Comparison of ENCODE assay signal across 14 cellular contexts in genomic region chr2:159605441-159606178, GRCh38. TPM values are rescaled to one million over a fixed set of nuclear protein-coding genes. Genes with fewer than 3 reads are reported as not detected.
A peak's percentile ranks its signal among the peaks of the same experiment; 100 is the strongest.
DNase-seq lines count a peak whose midpoint lies in the region; ATAC-seq and TF ChIP-seq lines count a peak whose summit lies in the region.
"Had no signal": no experiment of that assay in that cellular context is flagged by ENCODE, and none has a peak within 500 bp of the region (broad histone marks: within the 10 kb centered on the region; RNA-seq: fewer than 3 reads in every experiment).

No MANE protein-coding gene starts in this region.

- H3K4me1 Mint-ChIP-seq in activated CD4-positive, alpha-beta T cell treated with anti-CD3 and anti-CD28 coated beads, Interleukin-2, amount 10 ng/mL, durations not matched to agents 24 days and 14 days = no peaks in the 10 kb centered on the region
- no peaks in the 10 kb centered on the region for H3K4me1 Mint-ChIP-seq in activated CD8-positive, alpha-beta memory T cell treated with anti-CD3 and anti-CD28 coated beads, Interleukin-2, amount 10 ng/mL, durations not matched to agents 7 days and 5 days
- H3K4me1 Mint-ChIP-seq: activated B cell treated with CpG ODN at 0.5 μM for 24 hours had no signal

- H3K27ac Mint-ChIP-seq in activated CD4-positive, alpha-beta T cell treated with anti-CD3 and anti-CD28 coated beads, Interleukin-2, amount 10 ng/mL, durations not matched to agents 24 days and 14 days = no peak overlapping the region
- H3K27ac Mint-ChIP-seq in activated CD8-positive, alpha-beta memory T cell treated with anti-CD3 and anti-CD28 coated beads, Interleukin-2, amount 10 ng/mL, durations not matched to agents 7 days and 5 days = no peak overlapping the region
- H3K27ac Mint-ChIP-seq: activated B cell treated with CpG ODN at 0.5 μM for 24 hours, natural killer cell had no signal

- peak overlapping the region; percentile 18 for H3K27ac ChIP-seq in RWPE2 (ENCODE audit: poor library complexity, severe bottlenecking)
- H3K27ac ChIP-seq in lower lobe of right lung = peak overlapping the region; percentile 42
- H3K27ac ChIP-seq in stomach = peak overlapping the region; percentile 37 to 73 (median 65)

- H3K36me3 ChIP-seq in RWPE2 (ENCODE audit: low read depth) (no peaks in the 10 kb centered on the region), lower lobe of right lung (no peaks in the 10 kb centered on the region), stomach (no peaks in the 10 kb centered on the region)

- ATAC-seq in RWPE2 (ENCODE audit: low read depth) (no peak), lower lobe of right lung (peak in 1 of 2 donors; percentile 76), HG03139 (IDR thresholded peaks at IDR 0.05; ENCODE audit: unreplicated experiment) (no peak)
- no peak for ATAC-seq in activated CD8-positive, alpha-beta memory T cell treated with anti-CD3 and anti-CD28 coated beads, Interleukin-2, amount 10 ng/mL, durations not matched to agents 7 days and 5 days
- ATAC-seq: activated T-cell treated with anti-CD3 and anti-CD28 coated beads, Interleukin-2, amount 50 U/mL, for 4 hours; natural killer cell had no signal

- no peak for TF ChIP-seq POLR2A in stomach (IDR thresholded peaks at IDR 0.05)

- H3K36me3 Mint-ChIP-seq in activated CD4-positive, alpha-beta T cell treated with anti-CD3 and anti-CD28 coated beads, Interleukin-2, amount 10 ng/mL, durations not matched to agents 24 days and 14 days (ENCODE audit: low read depth) = no peaks in the 10 kb centered on the region
- H3K36me3 Mint-ChIP-seq in activated CD8-positive, alpha-beta memory T cell treated with anti-CD3 and anti-CD28 coated beads, Interleukin-2, amount 10 ng/mL, durations not matched to agents 7 days and 5 days = no peaks in the 10 kb centered on the region
- H3K36me3 Mint-ChIP-seq: natural killer cell had no signal

- CTCF ChIA-PET in activated CD8-positive, alpha-beta memory T cell treated with anti-CD3 and anti-CD28 coated beads, Interleukin-2, amount 10 ng/mL, durations not matched to agents 7 days and 5 days (lab: Charles Lee) = no interaction called here

- H3K9me3 ChIP-seq in RWPE2 (ENCODE audit: severe bottlenecking) (no peaks in the 10 kb centered on the region), lower lobe of right lung (no peaks in the 10 kb centered on the region), stomach (no peaks in the 10 kb centered on the region)
- H3K9me3 ChIP-seq: SK-N-SH had no signal

- H3K9me3 Mint-ChIP-seq in activated CD4-positive, alpha-beta T cell treated with anti-CD3 and anti-CD28 coated beads, Interleukin-2, amount 10 ng/mL, durations not matched to agents 24 days and 14 days = no peaks in the 10 kb centered on the region
- H3K9me3 Mint-ChIP-seq in activated CD8-positive, alpha-beta memory T cell treated with anti-CD3 and anti-CD28 coated beads, Interleukin-2, amount 10 ng/mL, durations not matched to agents 7 days and 5 days (ENCODE audit: low read depth) = no peaks in the 10 kb centered on the region
- H3K9me3 Mint-ChIP-seq: activated B cell treated with CpG ODN at 0.5 μM for 24 hours; activated T-cell treated with anti-CD3 and anti-CD28 coated beads, Interleukin-2, amount 50 U/mL, for 4 hours; natural killer cell had no signal

- DNase-seq in RWPE2 (ENCODE audit: low spot score) = no peak
- DNase-seq in fibroblast of pulmonary artery (ENCODE audit: low read depth) = peak; percentile 37
- no peak for DNase-seq in lower lobe of right lung
- DNase-seq in stomach = no peak
- DNase-seq in activated CD4-positive, alpha-beta T cell treated with anti-CD3 and anti-CD28 coated beads, Interleukin-2, amount 10 ng/mL, durations not matched to agents 24 days and 14 days = no peak
- no peak for DNase-seq in NCI-H1930 (lab: John Stamatoyannopoulos, UW)
- DNase-seq in activated CD8-positive, alpha-beta memory T cell treated with anti-CD3 and anti-CD28 coated beads, Interleukin-2, amount 10 ng/mL, durations not matched to agents 7 days and 5 days = no peak
- DNase-seq: activated B cell treated with CpG ODN at 0.5 μM for 24 hours; activated T-cell treated with anti-CD3 and anti-CD28 coated beads, Interleukin-2, amount 50 U/mL, for 4 hours; erythroblast; natural killer cell; NCI-H2081 treated with DMSO at 0.1 percent for 48 hours; SK-N-SH had no signal

- H3K27me3 Mint-ChIP-seq in activated CD4-positive, alpha-beta T cell treated with anti-CD3 and anti-CD28 coated beads, Interleukin-2, amount 10 ng/mL, durations not matched to agents 24 days and 14 days = peaks cover 4% of the 10 kb centered on the region
- no peaks in the 10 kb centered on the region for H3K27me3 Mint-ChIP-seq in activated CD8-positive, alpha-beta memory T cell treated with anti-CD3 and anti-CD28 coated beads, Interleukin-2, amount 10 ng/mL, durations not matched to agents 7 days and 5 days
- H3K27me3 Mint-ChIP-seq: activated B cell treated with CpG ODN at 0.5 μM for 24 hours had no signal

- H3K27me3 ChIP-seq in RWPE2 (ENCODE audit: insufficient read depth, poor library complexity, severe bottlenecking) (no peaks in the 10 kb centered on the region), lower lobe of right lung (ENCODE audit: low read depth) (no peaks in the 10 kb centered on the region), stomach (no peaks in the 10 kb centered on the region)

- H3K4me3 ChIP-seq in RWPE2 (ENCODE audit: severe bottlenecking) (no peak overlapping the region), fibroblast of pulmonary artery (replicated peaks; ENCODE audit: low read depth, low read length) (no peak overlapping the region), lower lobe of right lung (no peak overlapping the region), stomach (peak overlapping the region in 1 of 4 donors; percentile 3)

- TF ChIP-seq CTCF in RWPE2 (IDR thresholded peaks at IDR 0.05; ENCODE audit: poor library complexity, severe bottlenecking) (no peak), fibroblast of pulmonary artery (IDR thresholded peaks at IDR 0.05; ENCODE audit: low read length, missing control alignments) (no peak), lower lobe of right lung (IDR thresholded peaks at IDR 0.05) (no peak), stomach (IDR thresholded peaks at IDR 0.05) (no peak)

- H3K4me3 Mint-ChIP-seq in activated CD4-positive, alpha-beta T cell treated with anti-CD3 and anti-CD28 coated beads, Interleukin-2, amount 10 ng/mL, durations not matched to agents 24 days and 14 days = no peak overlapping the region
- H3K4me3 Mint-ChIP-seq in activated CD8-positive, alpha-beta memory T cell treated with anti-CD3 and anti-CD28 coated beads, Interleukin-2, amount 10 ng/mL, durations not matched to agents 7 days and 5 days = no peak overlapping the region
- H3K4me3 Mint-ChIP-seq: activated B cell treated with CpG ODN at 0.5 μM for 24 hours; activated T-cell treated with anti-CD3 and anti-CD28 coated beads, Interleukin-2, amount 50 U/mL, for 4 hours; natural killer cell had no signal

- peaks cover 29% of the 10 kb centered on the region for H3K4me1 ChIP-seq in RWPE2 (ENCODE audit: insufficient read depth, poor library complexity, severe bottlenecking)
- H3K4me1 ChIP-seq in lower lobe of right lung = peaks cover 36% of the 10 kb centered on the region
- H3K4me1 ChIP-seq in stomach = peaks cover 22 to 65% (median 47%) of the 10 kb centered on the region in 4 donors

- intact Hi-C loops in lower lobe of right lung (cut with DNase I) = no loop called here
- intact Hi-C loops in stomach (cut with DNase I; ENCODE audit: low total_unique reads) = no loop called here
- intact Hi-C loops in activated CD4-positive, alpha-beta T cell treated with anti-CD3 and anti-CD28 coated beads, Interleukin-2, amount 10 ng/mL, durations not matched to agents 24 days and 14 days (cut with micrococcal nuclease) = no loop called here

- no peak for TF ChIP-seq EP300 in stomach (IDR thresholded peaks at IDR 0.05)

- WGBS in stomach, 5 donors = 4 to 15% (median 10%) methylated on average over 3 of the region's 3 CpGs

RNA-seq across cellular contexts. Expression of gene BAZ2B, which starts 10.7 kb away (rescaled TPM):
- total RNA-seq in lower lobe of right lung (97.4 TPM), stomach (100 to 1,000 TPM in 2 of 5 donors, 10 to 100 TPM in 3; 58.5 to 245 (median 99.2) TPM)
- polyA plus RNA-seq in stomach = 10 to 100 TPM in 2 of 3 donors, 1 to 10 TPM in 1; 7.2 to 16.8 (median 12.5) TPM
- 3.8 and 4.2 TPM in 2 replicates for total RNA-seq in activated CD4-positive, alpha-beta T cell treated with anti-CD3 and anti-CD28 coated beads, Interleukin-2, amount 10 ng/mL, durations not matched to agents 24 days and 14 days
- 10 to 100 TPM; 10.3 to 15.6 TPM for total RNA-seq in activated CD8-positive, alpha-beta memory T cell treated with anti-CD3 and anti-CD28 coated beads, Interleukin-2, amount 10 ng/mL, durations not matched to agents 7 days and 5 days
